ENCODE assay signal across 8 cellular contexts in the genomic region with DNA sequence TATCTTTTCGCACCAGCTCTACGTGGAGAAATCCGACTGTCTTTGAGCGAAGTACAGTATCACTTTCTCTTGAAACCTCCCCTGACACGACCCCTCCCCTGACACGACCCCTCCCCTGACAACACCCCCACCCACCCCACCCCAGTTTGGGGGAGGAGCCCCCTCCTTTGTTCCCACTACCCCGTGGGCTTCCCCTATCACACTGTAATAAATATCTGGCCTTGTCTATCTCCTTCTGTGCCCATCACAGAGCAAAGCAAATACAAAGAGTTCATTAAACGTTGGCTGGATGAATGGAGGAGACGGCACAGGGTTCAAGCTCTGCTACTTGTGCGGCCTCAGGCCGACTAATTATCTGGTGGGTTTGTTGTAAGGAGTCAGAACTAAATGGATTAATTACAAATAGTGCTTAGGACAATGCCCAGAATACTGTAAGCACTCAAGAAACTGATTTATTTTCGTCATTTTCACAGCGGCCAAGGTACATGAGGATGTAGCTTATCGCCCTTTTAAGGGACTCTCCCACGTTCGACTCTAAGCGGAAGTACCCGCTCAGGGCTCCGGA. TPM values are rescaled to one million over a fixed set of nuclear protein-coding genes. Genes with fewer than 3 reads are reported as not detected.
DNase-seq lines count a peak whose midpoint lies in the region; ATAC-seq, FAIRE-seq and TF ChIP-seq lines count a peak whose summit lies in the region.

No MANE protein-coding gene starts in this region.

- peak overlapping the region; percentile 88 for H3K27ac ChIP-seq in CD4-positive, alpha-beta T cell (ENCODE audit: low read depth, low read length)
- peak overlapping the region; percentile 89 for H3K27ac ChIP-seq in suprapubic skin

- H3K36me3 Mint-ChIP-seq in CD4-positive, alpha-beta T cell (ENCODE audit: low read depth), result peaks cover 15% of the 10 kb centered on the region
- H3K36me3 Mint-ChIP-seq in activated naive CD8-positive, alpha-beta T cell treated with anti-CD3 and anti-CD28 coated beads for 36 hours, result peaks cover 6% of the 10 kb centered on the region

- POLR2A ChIA-PET in CD4-positive, alpha-beta T cell (lab: Charles Lee), result interaction anchor here (0.7 to 5.2 kb wide), 26 partner anchors 9 to 486 kb away, joined by 3 to 78 read pairs (median 7); a partner anchor contains a TSS

- no peaks in the 10 kb centered on the region for H3K9me3 ChIP-seq in CD4-positive, alpha-beta T cell (ENCODE audit: control insufficient read depth, low read length)
- H3K9me3 ChIP-seq in suprapubic skin, result no peaks in the 10 kb centered on the region

- H3K27me3 Mint-ChIP-seq in CD4-positive, alpha-beta T cell, result no peaks in the 10 kb centered on the region
- no peaks in the 10 kb centered on the region for H3K27me3 Mint-ChIP-seq in activated naive CD8-positive, alpha-beta T cell treated with anti-CD3 and anti-CD28 coated beads for 36 hours

- H3K9me3 Mint-ChIP-seq in CD4-positive, alpha-beta T cell, result no peaks in the 10 kb centered on the region
- no peaks in the 10 kb centered on the region for H3K9me3 Mint-ChIP-seq in activated naive CD8-positive, alpha-beta T cell treated with anti-CD3 and anti-CD28 coated beads for 36 hours

- peaks cover 55% of the 10 kb centered on the region for H3K4me1 Mint-ChIP-seq in CD4-positive, alpha-beta T cell (ENCODE audit: low read depth)
- peaks cover 41% of the 10 kb centered on the region for H3K4me1 Mint-ChIP-seq in activated naive CD8-positive, alpha-beta T cell treated with anti-CD3 and anti-CD28 coated beads for 36 hours

- under 1% methylated on average over 19 of the region's 19 CpGs for WGBS in suprapubic skin

- TF ChIP-seq POLR2A in suprapubic skin (IDR thresholded peaks at IDR 0.05), result no peak

- CTCF ChIA-PET in CD4-positive, alpha-beta T cell (lab: Charles Lee), result interaction anchor here (1.1 to 6.0 kb wide), 15 partner anchors 16 to 631 kb away, joined by 3 to 70 read pairs (median 7); a partner anchor contains a TSS

- ATAC-seq in CD4-positive, alpha-beta T cell (ENCODE audit: poor library complexity), result peak; percentile 1
- ATAC-seq in HG02759 (IDR thresholded peaks at IDR 0.05; ENCODE audit: unreplicated experiment) (peak; percentile 1), HG02642 (IDR thresholded peaks at IDR 0.05; ENCODE audit: poor library complexity, unreplicated experiment) (no peak), HG02870 (IDR thresholded peaks at IDR 0.05; ENCODE audit: unreplicated experiment) (no peak)

- TF ChIP-seq EP300 in suprapubic skin (IDR thresholded peaks at IDR 0.05), result no peak

- H3K4me3 ChIP-seq in kidney epithelial cell (ENCODE audit: low read depth, low read length), result peak overlapping the region; percentile 90
- H3K4me3 ChIP-seq in suprapubic skin, result peak overlapping the region; percentile 85

- no peak for TF ChIP-seq CTCF in CD4-positive, alpha-beta T cell (IDR thresholded peaks at IDR 0.05)
- TF ChIP-seq CTCF in kidney epithelial cell (IDR thresholded peaks at IDR 0.05; ENCODE audit: insufficient read depth, low read length, poor library complexity, severe bottlenecking) (no peak), suprapubic skin (IDR thresholded peaks at IDR 0.05) (no peak)

- no peak for FAIRE-seq in GM19239 (lab: Jason Lieb, UNC)

- H3K4me1 ChIP-seq in suprapubic skin, result peaks cover 57% of the 10 kb centered on the region

- peak overlapping the region; percentile 92 for H3K4me3 Mint-ChIP-seq in CD4-positive, alpha-beta T cell
- peak overlapping the region; percentile 81 for H3K4me3 Mint-ChIP-seq in activated naive CD8-positive, alpha-beta T cell treated with anti-CD3 and anti-CD28 coated beads for 36 hours

- H3K27me3 ChIP-seq in CD4-positive, alpha-beta T cell (ENCODE audit: control insufficient read depth, insufficient read depth, low read length), result no peaks in the 10 kb centered on the region
- H3K27me3 ChIP-seq in kidney epithelial cell (ENCODE audit: control insufficient read depth, insufficient read depth, low read length) (peaks cover 4% of the 10 kb centered on the region), suprapubic skin (no peaks in the 10 kb centered on the region)

- peak overlapping the region; percentile 92 for H3K27ac Mint-ChIP-seq in CD4-positive, alpha-beta T cell
- peak overlapping the region; percentile 94 for H3K27ac Mint-ChIP-seq in activated naive CD8-positive, alpha-beta T cell treated with anti-CD3 and anti-CD28 coated beads for 36 hours

- H3K36me3 ChIP-seq in kidney epithelial cell (ENCODE audit: control insufficient read depth, insufficient read depth, low read length) (no peaks in the 10 kb centered on the region), suprapubic skin (no peaks in the 10 kb centered on the region)

- DNase-seq in CD4-positive, alpha-beta T cell, result no peak
- no peak for DNase-seq in activated naive CD8-positive, alpha-beta T cell treated with anti-CD3 and anti-CD28 coated beads for 36 hours
- DNase-seq in kidney epithelial cell (ENCODE audit: low read depth) (no peak), suprapubic skin (ENCODE audit: low spot score in 2 of 2) (no peak), GM19239 (ENCODE audit: insufficient read length, low spot score) (no peak)

- intact Hi-C loops in CD4-positive, alpha-beta T cell (cut with DNase I, micrococcal nuclease), result loop anchor here (1.0 to 5.0 kb wide), 6 partner anchors 69 to 241 kb away; a partner anchor contains a TSS

RNA-seq across cellular contexts. Expression of a gene that starts 0.6 kb away (rescaled TPM):
- total RNA-seq in CD4-positive, alpha-beta T cell, result 10 to 100 TPM; 57.0 to 60.9 TPM
- total RNA-seq in activated naive CD8-positive, alpha-beta T cell treated with anti-CD3 and anti-CD28 coated beads for 36 hours, result 10 to 100 TPM; 56.3 to 61.9 TPM
- total RNA-seq in kidney epithelial cell (65.9 and 75.2 TPM in 2 replicates), suprapubic skin (100 to 1,000 TPM in 1 of 4 donors, 10 to 100 TPM in 3; 52.8 to 124 (median 65.3) TPM)

RNA-seq across cellular contexts. Expression of a gene that starts 28.1 kb away (rescaled TPM):
- total RNA-seq in CD4-positive, alpha-beta T cell, result 1 to 10 TPM; 2.6 to 3.0 TPM
- total RNA-seq in activated naive CD8-positive, alpha-beta T cell treated with anti-CD3 and anti-CD28 coated beads for 36 hours, result not detected
- not detected in 2 replicates for total RNA-seq in kidney epithelial cell
- not detected for total RNA-seq in suprapubic skin

RNA-seq across cellular contexts. Expression of a gene that starts 31.5 kb away (rescaled TPM):
- total RNA-seq in CD4-positive, alpha-beta T cell, result 10 to 100 TPM; 46.9 to 49.0 TPM
- total RNA-seq in activated naive CD8-positive, alpha-beta T cell treated with anti-CD3 and anti-CD28 coated beads for 36 hours, result 100 to 1,000 TPM in 1 of 2 experiments, 10 to 100 TPM in 1; 90.8 to 103 TPM
- total RNA-seq in kidney epithelial cell (5.0 and 10.4 TPM in 2 replicates), suprapubic skin (10 to 100 TPM; 57.1 to 60.7 (median 57.7) TPM)

RNA-seq across cellular contexts. Expression of a gene that starts 47.7 kb away (rescaled TPM):
- total RNA-seq in CD4-positive, alpha-beta T cell, result not detected
- total RNA-seq in activated naive CD8-positive, alpha-beta T cell treated with anti-CD3 and anti-CD28 coated beads for 36 hours, result under 1 TPM; 0.25 to 0.32 TPM
- 98.1 and 150 TPM in 2 replicates for total RNA-seq in kidney epithelial cell
- 10 to 100 TPM; 32.1 to 93.7 (median 80.9) TPM for total RNA-seq in suprapubic skin

RNA-seq across cellular contexts. Expression of a gene that starts 50.5 kb away (rescaled TPM):
- total RNA-seq in CD4-positive, alpha-beta T cell, result 1 to 10 TPM; 1.5 TPM
- 10 to 100 TPM; 41.4 to 42.5 TPM for total RNA-seq in activated naive CD8-positive, alpha-beta T cell treated with anti-CD3 and anti-CD28 coated beads for 36 hours
- total RNA-seq in kidney epithelial cell (13.3 and 14.3 TPM in 2 replicates), suprapubic skin (1 to 10 TPM; 4.2 to 6.1 (median 4.9) TPM)

Comparison
In these comparisons a context has a peak if more than half of its experiments do, and no peak if none do; other contexts are left out.
1. ATAC-seq: peak in CD4-positive, alpha-beta T cell (single experiment) and HG02759 (single experiment); none in HG02642 (single experiment) and HG02870 (single experiment).